19 cellular contexts compared by ENCODE assay signal in genomic region chr18:3234457-3234856, GRCh38. TPM values are rescaled to one million over a fixed set of nuclear protein-coding genes. Genes with fewer than 3 reads are reported as not detected.
DNase-seq lines count a peak whose midpoint lies in the region; ATAC-seq and TF ChIP-seq lines count a peak whose summit lies in the region.
"Had no signal": no experiment of that assay in that cellular context is flagged by ENCODE, and none has a peak within 500 bp of the region (broad histone marks: within the 10 kb centered on the region; RNA-seq: fewer than 3 reads in every experiment).

No MANE protein-coding gene starts in this region.

- H3K9me3 Mint-ChIP-seq in activated CD4-positive, alpha-beta T cell treated with anti-CD3 and anti-CD28 coated beads for 36 hours (ENCODE audit: low read depth) = no peaks in the 10 kb centered on the region
- H3K9me3 Mint-ChIP-seq in activated CD4-positive, alpha-beta T cell treated with anti-CD3 and anti-CD28 coated beads, Interleukin-2, amount 10 ng/mL, durations not matched to agents 7 days and 5 days = no peaks in the 10 kb centered on the region
- no peaks in the 10 kb centered on the region for H3K9me3 Mint-ChIP-seq in T-helper 2 cell treated with Interferon-gamma antibody and Interleukin-4, amounts not matched to agents 5 μg/mL and 100 μg/mL, for 36 hours
- H3K9me3 Mint-ChIP-seq: IgD-negative memory B cell had no signal

- no peaks in the 10 kb centered on the region for H3K27me3 ChIP-seq in mucosa of stomach (ENCODE audit: control insufficient read depth, insufficient read depth, low read length)

- no peaks in the 10 kb centered on the region for H3K36me3 ChIP-seq in HEK293 (ENCODE audit: control insufficient read depth in 2 of 2, insufficient read depth in 1 of 2, low read length in 2 of 2)
- no peaks in the 10 kb centered on the region for H3K36me3 ChIP-seq in mucosa of stomach (ENCODE audit: control insufficient read depth, insufficient read depth, low read length)

- POLR2A ChIA-PET in activated CD4-positive, alpha-beta T cell treated with anti-CD3 and anti-CD28 coated beads for 36 hours (lab: Charles Lee) = no interaction called here
- POLR2A ChIA-PET in activated CD4-positive, alpha-beta T cell treated with anti-CD3 and anti-CD28 coated beads, Interleukin-2, amount 10 ng/mL, durations not matched to agents 7 days and 5 days (lab: Charles Lee) = interaction anchor here (0.5 kb wide), 1 partner anchor 33 kb away, joined by 4 read pairs; no protein-coding TSS in a partner anchor
- POLR2A ChIA-PET in HEK293 (lab: Yijun Ruan, JAX) = interaction anchor here (1.5 kb wide), 1 partner anchor 13 kb away, joined by 3 read pairs; the partner anchor contains the start of gene MYL12A

- peak; percentile 42 for ATAC-seq in activated CD4-positive, alpha-beta T cell treated with anti-CD3 and anti-CD28 coated beads for 36 hours
- ATAC-seq: HCT116, Panc1 had no signal

- no peak overlapping the region for H3K27ac Mint-ChIP-seq in activated CD4-positive, alpha-beta T cell treated with anti-CD3 and anti-CD28 coated beads for 36 hours
- no peak overlapping the region for H3K27ac Mint-ChIP-seq in activated CD4-positive, alpha-beta T cell treated with anti-CD3 and anti-CD28 coated beads, Interleukin-2, amount 10 ng/mL, durations not matched to agents 7 days and 5 days
- H3K27ac Mint-ChIP-seq in T-helper 2 cell treated with Interferon-gamma antibody and Interleukin-4, amounts not matched to agents 5 μg/mL and 100 μg/mL, for 36 hours = no peak overlapping the region
- H3K27ac Mint-ChIP-seq: B cell, CD14-positive monocyte had no signal

- CTCF ChIA-PET in activated CD4-positive, alpha-beta T cell treated with anti-CD3 and anti-CD28 coated beads for 36 hours (lab: Charles Lee) = interaction anchor here (0.8 to 2.1 kb wide), 5 partner anchors 12 to 301 kb away, joined by 3 to 7 read pairs (median 4); no protein-coding TSS in a partner anchor
- CTCF ChIA-PET in activated CD4-positive, alpha-beta T cell treated with anti-CD3 and anti-CD28 coated beads, Interleukin-2, amount 10 ng/mL, durations not matched to agents 7 days and 5 days (lab: Charles Lee) = interaction anchor here (1.0 to 1.2 kb wide), 2 partner anchors 35 to 226 kb away, joined by 3 read pairs; no protein-coding TSS in a partner anchor
- CTCF ChIA-PET in HEK293 (lab: Yijun Ruan, JAX) = interaction anchor here (0.9 to 1.4 kb wide), 3 partner anchors 11 to 265 kb away, joined by 3 to 6 read pairs (median 5); no protein-coding TSS in a partner anchor

- H3K9ac ChIP-seq in mucosa of stomach (ENCODE audit: low read length) = peak overlapping the region; percentile 32
- H3K9ac ChIP-seq: SK-N-SH had no signal

- peak; percentile 34 for DNase-seq in activated CD4-positive, alpha-beta T cell treated with anti-CD3 and anti-CD28 coated beads for 36 hours
- no peak for DNase-seq in activated CD4-positive, alpha-beta T cell treated with anti-CD3 and anti-CD28 coated beads, Interleukin-2, amount 10 ng/mL, durations not matched to agents 7 days and 5 days
- DNase-seq in caudate nucleus (lab: John Stamatoyannopoulos, UW) = peak in 43 of 61 donors; percentile 8 to 90 (median 48)
- DNase-seq in T-helper 2 cell treated with Interferon-gamma antibody and Interleukin-4, amounts not matched to agents 5 μg/mL and 100 μg/mL, for 36 hours (ENCODE audit: low spot score) = no peak
- DNase-seq in MV-4-11 (lab: John Stamatoyannopoulos, UW) = no peak
- no peak for DNase-seq in NCI-H2107 (lab: John Stamatoyannopoulos, UW)
- DNase-seq: DMS79, NCI-H1417 treated with DMSO at 0.1 percent for 48 hours, NCI-H187 treated with DMSO at 0.1 percent for 48 hours, NCI-H226, SIG-M5, SK-N-SH had no signal

- H3K4me1 ChIP-seq in HEK293 (ENCODE audit: control insufficient read depth, insufficient read depth, low read length) (no peaks in the 10 kb centered on the region), mucosa of stomach (ENCODE audit: control insufficient read depth, insufficient read depth, low read length) (peaks cover 21% of the 10 kb centered on the region)

- no peaks in the 10 kb centered on the region for H3K9me3 ChIP-seq in HEK293 (ENCODE audit: control insufficient read depth, insufficient read depth, low read depth, low read length)
- no peaks in the 10 kb centered on the region for H3K9me3 ChIP-seq in mucosa of stomach (ENCODE audit: control insufficient read depth, low read length)
- H3K9me3 ChIP-seq: SK-N-SH had no signal

- H3K27ac ChIP-seq in HEK293 (ENCODE audit: extremely low read depth, low read depth, low read length) = no peak overlapping the region
- H3K27ac ChIP-seq in caudate nucleus (ENCODE audit: low read depth, low read length) = no peak overlapping the region

- H3K4me3 ChIP-seq in HEK293 (ENCODE audit: low read depth, low read length) (no peak overlapping the region), mucosa of stomach (ENCODE audit: low read length) (no peak overlapping the region)

- H3K4me1 Mint-ChIP-seq in activated CD4-positive, alpha-beta T cell treated with anti-CD3 and anti-CD28 coated beads for 36 hours = no peaks in the 10 kb centered on the region
- H3K4me1 Mint-ChIP-seq in activated CD4-positive, alpha-beta T cell treated with anti-CD3 and anti-CD28 coated beads, Interleukin-2, amount 10 ng/mL, durations not matched to agents 7 days and 5 days = peaks cover 3% of the 10 kb centered on the region
- H3K4me1 Mint-ChIP-seq in T-helper 2 cell treated with Interferon-gamma antibody and Interleukin-4, amounts not matched to agents 5 μg/mL and 100 μg/mL, for 36 hours (ENCODE audit: low read depth) = peaks cover 1% of the 10 kb centered on the region
- H3K4me1 Mint-ChIP-seq: B cell had no signal

- no peak overlapping the region for H3K4me3 Mint-ChIP-seq in activated CD4-positive, alpha-beta T cell treated with anti-CD3 and anti-CD28 coated beads for 36 hours
- H3K4me3 Mint-ChIP-seq in activated CD4-positive, alpha-beta T cell treated with anti-CD3 and anti-CD28 coated beads, Interleukin-2, amount 10 ng/mL, durations not matched to agents 7 days and 5 days = no peak overlapping the region
- H3K4me3 Mint-ChIP-seq in T-helper 2 cell treated with Interferon-gamma antibody and Interleukin-4, amounts not matched to agents 5 μg/mL and 100 μg/mL, for 36 hours = no peak overlapping the region
- H3K4me3 Mint-ChIP-seq: B cell, CD14-positive monocyte, IgD-negative memory B cell had no signal

- intact Hi-C loops in activated CD4-positive, alpha-beta T cell treated with anti-CD3 and anti-CD28 coated beads for 36 hours (cut with DNase I, micrococcal nuclease) = no loop called here

- H3K27me3 Mint-ChIP-seq in activated CD4-positive, alpha-beta T cell treated with anti-CD3 and anti-CD28 coated beads for 36 hours = no peaks in the 10 kb centered on the region
- H3K27me3 Mint-ChIP-seq in activated CD4-positive, alpha-beta T cell treated with anti-CD3 and anti-CD28 coated beads, Interleukin-2, amount 10 ng/mL, durations not matched to agents 7 days and 5 days = no peaks in the 10 kb centered on the region
- no peaks in the 10 kb centered on the region for H3K27me3 Mint-ChIP-seq in T-helper 2 cell treated with Interferon-gamma antibody and Interleukin-4, amounts not matched to agents 5 μg/mL and 100 μg/mL, for 36 hours (ENCODE audit: low read depth)
- H3K27me3 Mint-ChIP-seq: B cell, IgD-negative memory B cell had no signal

- TF ChIP-seq CTCF in HEK293 (tag by site-specific recombination; IDR thresholded peaks at IDR 0.05) = no peak

- no peaks in the 10 kb centered on the region for H3K36me3 Mint-ChIP-seq in activated CD4-positive, alpha-beta T cell treated with anti-CD3 and anti-CD28 coated beads for 36 hours (ENCODE audit: low read depth)
- peaks cover 2% of the 10 kb centered on the region for H3K36me3 Mint-ChIP-seq in activated CD4-positive, alpha-beta T cell treated with anti-CD3 and anti-CD28 coated beads, Interleukin-2, amount 10 ng/mL, durations not matched to agents 7 days and 5 days (ENCODE audit: low read depth)
- peaks cover 2% of the 10 kb centered on the region for H3K36me3 Mint-ChIP-seq in T-helper 2 cell treated with Interferon-gamma antibody and Interleukin-4, amounts not matched to agents 5 μg/mL and 100 μg/mL, for 36 hours (ENCODE audit: low read depth)
- H3K36me3 Mint-ChIP-seq: IgD-negative memory B cell had no signal

TF ChIP-seq in HEK293, 187 proteins besides CTCF, POLR2A, EP300 and RAD21 (continues in another document):
- TF ChIP-seq ZNF654 (tag by site-specific recombination; IDR thresholded peaks at IDR 0.05; ENCODE audit: low read depth) (no peak), ZNF138 (tag by site-specific recombination; IDR thresholded peaks at IDR 0.05; ENCODE audit: borderline replicate concordance) (no peak), ZNF776 (tag by site-specific recombination; IDR thresholded peaks at IDR 0.05; ENCODE audit: borderline replicate concordance) (no peak), ZFHX2 (tag by site-specific recombination; conservative IDR thresholded peaks at IDR 0.05) (peak; percentile 48; the same call in 1 of the 2 replicates), EGR2 (tag by site-specific recombination; IDR thresholded peaks at IDR 0.05; ENCODE audit: low read depth) (0 out of 2 replicates have a peak, but pooled peaks have one; percentile 38), ZNF362 (tag by site-specific recombination; IDR thresholded peaks at IDR 0.05) (no peak), ZNF621 (tag by site-specific recombination; IDR thresholded peaks at IDR 0.05) (no peak), ZNF292 (tag by site-specific recombination; IDR thresholded peaks at IDR 0.05; ENCODE audit: borderline replicate concordance, low read depth) (no peak), YY1 (tag by site-specific recombination; IDR thresholded peaks at IDR 0.05) (no peak)

RNA-seq across cellular contexts. Expression of gene MYL12A, which starts 13.1 kb away (rescaled TPM):
- total RNA-seq in activated CD4-positive, alpha-beta T cell treated with anti-CD3 and anti-CD28 coated beads for 36 hours = 100 to 1,000 TPM; 451 to 485 TPM
- total RNA-seq in activated CD4-positive, alpha-beta T cell treated with anti-CD3 and anti-CD28 coated beads, Interleukin-2, amount 10 ng/mL, durations not matched to agents 7 days and 5 days = 1,000 to 10,000 TPM in 1 of 2 experiments, 100 to 1,000 TPM in 1; 944 to 1,045 TPM

RNA-seq across cellular contexts. Expression of gene MYOM1, which starts 14.7 kb away (rescaled TPM):
- total RNA-seq in activated CD4-positive, alpha-beta T cell treated with anti-CD3 and anti-CD28 coated beads for 36 hours = under 1 TPM; 0.89 to 0.95 TPM
- total RNA-seq in activated CD4-positive, alpha-beta T cell treated with anti-CD3 and anti-CD28 coated beads, Interleukin-2, amount 10 ng/mL, durations not matched to agents 7 days and 5 days = 1 to 10 TPM in 1 of 2 experiments, under 1 TPM in 1; 0.71 to 2.1 TPM

RNA-seq across cellular contexts. Expression of gene MYL12B, which starts 27.5 kb away (rescaled TPM):
- 100 to 1,000 TPM; 282 to 301 TPM for total RNA-seq in activated CD4-positive, alpha-beta T cell treated with anti-CD3 and anti-CD28 coated beads for 36 hours
- total RNA-seq in activated CD4-positive, alpha-beta T cell treated with anti-CD3 and anti-CD28 coated beads, Interleukin-2, amount 10 ng/mL, durations not matched to agents 7 days and 5 days = 100 to 1,000 TPM; 351 to 395 TPM

Comparison
In these comparisons a context has a peak if more than half of its experiments do, and no peak if none do; other contexts are left out.
1. DNase-seq: peak in activated CD4-positive, alpha-beta T cell treated with anti-CD3 and anti-CD28 coated beads for 36 hours (single experiment) and caudate nucleus (43 of 61); none in activated CD4-positive, alpha-beta T cell treated with anti-CD3 and anti-CD28 coated beads, Interleukin-2, amount 10 ng/mL, durations not matched to agents 7 days and 5 days (single experiment), T-helper 2 cell treated with Interferon-gamma antibody and Interleukin-4, amounts not matched to agents 5 μg/mL and 100 μg/mL, for 36 hours (single experiment), MV-4-11 (single experiment) and NCI-H2107 (single experiment).